9 cellular contexts compared by ENCODE assay signal in the genomic region with DNA sequence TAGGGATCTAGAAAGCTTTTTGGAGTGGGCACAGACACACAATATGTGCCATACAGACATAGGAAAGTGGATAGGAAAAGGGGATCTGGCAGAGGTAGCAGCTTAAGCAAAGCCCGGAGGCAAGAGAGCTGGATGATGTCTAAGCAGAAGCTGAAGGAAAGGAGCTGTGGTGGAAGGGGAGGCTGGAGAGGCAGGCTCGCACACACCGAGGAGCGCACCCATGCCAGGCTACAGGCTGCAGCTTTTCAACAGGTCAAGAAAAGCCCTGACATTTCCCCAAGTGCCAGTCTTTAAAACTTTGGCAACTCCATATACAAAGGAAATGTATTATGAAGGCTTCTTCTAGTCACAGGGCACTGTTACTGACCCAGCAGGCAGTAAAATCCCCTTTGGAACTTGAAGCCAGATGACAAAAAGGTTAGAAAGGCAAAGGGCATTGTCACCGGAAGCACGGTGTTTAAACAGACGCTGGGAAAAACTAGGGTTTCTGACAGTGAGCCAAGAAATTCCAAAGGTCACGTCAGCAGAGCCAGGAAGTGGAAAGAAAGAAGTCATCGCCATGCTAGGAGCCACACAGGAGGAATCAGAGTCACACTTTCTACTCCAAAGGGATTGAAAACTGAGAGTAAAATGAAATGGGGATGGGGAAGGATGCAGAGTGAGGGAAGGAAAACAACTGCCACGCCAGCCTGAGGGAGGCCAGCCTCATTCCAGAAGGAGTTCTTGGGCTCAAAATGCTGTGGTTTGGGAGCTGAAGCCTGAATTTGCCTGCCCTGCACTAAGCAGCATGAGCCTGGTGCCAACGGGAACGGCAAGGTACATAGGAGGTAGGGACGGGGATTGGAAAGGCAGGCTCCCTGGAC.
A peak's percentile ranks its signal among the peaks of the same experiment; 100 is the strongest.
DNase-seq lines count a peak whose midpoint lies in the region; ATAC-seq and TF ChIP-seq lines count a peak whose summit lies in the region.
"Had no signal": no experiment of that assay in that cellular context is flagged by ENCODE, and none has a peak within 500 bp of the region (broad histone marks: within the 10 kb centered on the region; RNA-seq: fewer than 3 reads in every experiment).

No MANE protein-coding gene starts in this region.

- H3K9me2 ChIP-seq in Karpas-422 (replicated peaks; ENCODE audit: insufficient read depth, low read length): no peaks in the 10 kb centered on the region

- H3K23ac ChIP-seq in neuronal stem cell (ENCODE audit: low read depth, low read length, poor library complexity): no peak overlapping the region

- peak overlapping the region; percentile 34 to 48 for H3K27ac ChIP-seq in esophagus (ENCODE audit: low read depth in 2 of 2, low read length in 1 of 2)
- H3K27ac ChIP-seq in neuronal stem cell (replicated peaks; ENCODE audit: low read length): peak overlapping the region; percentile 37
- H3K27ac ChIP-seq in Karpas-422 (ENCODE audit: low read length): no peak overlapping the region

- H3K4me3 ChIP-seq in BJ (ENCODE audit: low read depth, low read length) (no peak overlapping the region), esophagus (ENCODE audit: low read depth in 1 of 2, low read length in 2 of 2) (no peak overlapping the region), neuronal stem cell (ENCODE audit: low read length in 2 of 2) (peak overlapping the region in 1 of 2 donors; percentile 42), Karpas-422 (ENCODE audit: low read length) (no peak overlapping the region)
- H3K4me3 ChIP-seq: GM12878 had no signal

- no peaks in the 10 kb centered on the region for H3K79me2 ChIP-seq in Karpas-422 (ENCODE audit: low read length)

- ATAC-seq in GM18907 (IDR thresholded peaks at IDR 0.05; ENCODE audit: unreplicated experiment): no peak
- ATAC-seq: GM12878 had no signal

- H3K79me1 ChIP-seq in neuronal stem cell (ENCODE audit: low read depth, low read length): no peaks in the 10 kb centered on the region

- DNase-seq in BJ (ENCODE audit: low read depth) (peak; percentile 64), NCI-H510A (lab: John Stamatoyannopoulos, UW) (peak; percentile 11), neuronal stem cell (ENCODE audit: low spot score) (peak; percentile 20), SK-N-DZ (ENCODE audit: low spot score) (no peak), Karpas-422 (no peak), NCI-H1694 treated with DMSO at 0.1 percent for 48 hours (lab: John Stamatoyannopoulos, UW) (no peak)

- H2AK5ac ChIP-seq in neuronal stem cell (ENCODE audit: low read depth, low read length): no peak overlapping the region

- peak overlapping the region; percentile 9 for H4K8ac ChIP-seq in neuronal stem cell (ENCODE audit: low read depth, low read length)

- no peak overlapping the region for H4K91ac ChIP-seq in neuronal stem cell (ENCODE audit: low read depth, low read length, poor library complexity)

- H3K27me3 ChIP-seq in BJ (ENCODE audit: control insufficient read depth, insufficient read depth, low read length) (no peaks in the 10 kb centered on the region), esophagus (ENCODE audit: control insufficient read depth in 1 of 2, insufficient read depth in 2 of 2, low read length in 2 of 2) (no peaks in the 10 kb centered on the region), neuronal stem cell (ENCODE audit: control insufficient read depth in 3 of 3, insufficient read depth in 3 of 3, low read depth in 1 of 3, low read length in 3 of 3) (no peaks in the 10 kb centered on the region), Karpas-422 (ENCODE audit: low read length) (no peaks in the 10 kb centered on the region)

- H3K9ac ChIP-seq in neuronal stem cell (ENCODE audit: low read depth, low read length, poor library complexity): no peak overlapping the region
- H3K9ac ChIP-seq in Karpas-422 (ENCODE audit: low read length): no peak overlapping the region

- H3K4me1 ChIP-seq in esophagus (ENCODE audit: control insufficient read depth in 2 of 2, insufficient read depth in 2 of 2, low read length in 1 of 2) (peaks cover 0 to 6% of the 10 kb centered on the region in 2 donors), neuronal stem cell (ENCODE audit: control insufficient read depth in 2 of 2, insufficient read depth in 1 of 2, low read depth in 1 of 2, low read length in 2 of 2) (peaks cover 10 to 15% of the 10 kb centered on the region in 2 donors), Karpas-422 (ENCODE audit: low read length) (peaks cover 7% of the 10 kb centered on the region)

- peak overlapping the region; percentile 91 for H2AFZ ChIP-seq in neuronal stem cell (ENCODE audit: low read length)
- H2AFZ ChIP-seq in Karpas-422 (ENCODE audit: low read length): no peak overlapping the region

- no peak overlapping the region for H3K14ac ChIP-seq in neuronal stem cell (ENCODE audit: low read length)

- no peak overlapping the region for H2BK15ac ChIP-seq in neuronal stem cell (ENCODE audit: low read length)

- no peak overlapping the region for H2BK120ac ChIP-seq in neuronal stem cell (ENCODE audit: low read depth, low read length)

- H3K4me2 ChIP-seq in neuronal stem cell (ENCODE audit: insufficient read depth, low read length, poor library complexity, severe bottlenecking) (no peak overlapping the region), Karpas-422 (ENCODE audit: low read depth, low read length, poor library complexity, severe bottlenecking) (no peak overlapping the region)

- POLR2A ChIA-PET in BJ (lab: Charles Lee): interaction anchor here (0.5 kb wide), 1 partner anchor 9 kb away, joined by 4 read pairs; no protein-coding TSS in a partner anchor

- no peak overlapping the region for H2BK5ac ChIP-seq in neuronal stem cell (ENCODE audit: low read length)

- TF ChIP-seq CTCF in BJ (IDR thresholded peaks at IDR 0.05; ENCODE audit: insufficient read depth, low read depth, low read length): no peak

- H3K9me3 ChIP-seq in esophagus (ENCODE audit: control insufficient read depth in 2 of 2, insufficient read depth in 1 of 2, low read depth in 1 of 2, low read length in 1 of 2): no peaks in the 10 kb centered on the region
- H3K9me3 ChIP-seq in neuronal stem cell (replicated peaks in 1 of 2; ENCODE audit: control insufficient read depth in 2 of 2, insufficient read depth in 1 of 2, low read depth in 1 of 2, low read length in 2 of 2): no peaks in the 10 kb centered on the region
- no peaks in the 10 kb centered on the region for H3K9me3 ChIP-seq in Karpas-422 (ENCODE audit: low read length)

- H3K36me3 ChIP-seq in BJ (ENCODE audit: control insufficient read depth, insufficient read depth, low read length) (no peaks in the 10 kb centered on the region), esophagus (ENCODE audit: control insufficient read depth in 2 of 2, insufficient read depth in 2 of 2, low read length in 1 of 2) (no peaks in the 10 kb centered on the region), neuronal stem cell (replicated peaks in 1 of 2; ENCODE audit: control insufficient read depth in 2 of 2, insufficient read depth in 2 of 2, low read length in 2 of 2) (no peaks in the 10 kb centered on the region), Karpas-422 (ENCODE audit: insufficient read depth, low read length) (no peaks in the 10 kb centered on the region)

- H3K18ac ChIP-seq in neuronal stem cell (ENCODE audit: low read length): peak overlapping the region; percentile 67

- CTCF ChIA-PET in BJ (lab: Yijun Ruan, JAX): no interaction called here

- no peak overlapping the region for H2BK12ac ChIP-seq in neuronal stem cell (ENCODE audit: low read length)

- 36 to 39% methylated on average over 13 of the region's 13 CpGs for WGBS in esophagus, 2 donors
- WGBS in neuronal stem cell (ENCODE audit: extremely low coverage in 2 of 2, insufficient read length in 2 of 2, insufficient replicate concordance in 1 of 2), 2 donors: no CpG with 5 or more reads among the region's 13 CpGs

- H3K4ac ChIP-seq in neuronal stem cell (ENCODE audit: low read length): no peak overlapping the region

- no peaks in the 10 kb centered on the region for H4K20me1 ChIP-seq in Karpas-422 (ENCODE audit: insufficient read depth, low read depth, low read length)

Comparison
In these comparisons a context has a peak if more than half of its experiments do, and no peak if none do; other contexts are left out.
1. DNase-seq: peak in BJ (single experiment), NCI-H510A (single experiment) and neuronal stem cell (single experiment); none in SK-N-DZ (single experiment), Karpas-422 (single experiment) and NCI-H1694 treated with DMSO at 0.1 percent for 48 hours (single experiment).